In genomic region chr2:54310314-54310713, GRCh38 we compare ENCODE assay signal across 23 cellular contexts. TPM values are rescaled to one million over a fixed set of nuclear protein-coding genes. Genes with fewer than 3 reads are reported as not detected.
DNase-seq lines count a peak whose midpoint lies in the region; ATAC-seq and TF ChIP-seq lines count a peak whose summit lies in the region.
"Had no signal": no experiment of that assay in that cellular context is flagged by ENCODE, and none has a peak within 500 bp of the region (broad histone marks: within the 10 kb centered on the region; RNA-seq: fewer than 3 reads in every experiment).

No MANE protein-coding gene starts in this region.

- in situ Hi-C loops in Caki2 (cut with HindIII; ENCODE audit: low pct_unique_long_range_greater_than_20kb, low sequenced_read_pairs), result no loop called here

- H3K4me1 ChIP-seq in HCT116 (ENCODE audit: control insufficient read depth in 1 of 2, insufficient read depth in 2 of 2, low read length in 2 of 2), result peaks cover 0 to 7% of the 10 kb centered on the region in 2 experiments; a peak in 1 of 4 replicates
- H3K4me1 ChIP-seq: gastrocnemius medialis, thyroid gland had no signal

- BruUV-seq in HCT116 (replicated peaks; lab: Mats Ljungman, UMichigan), result no TSS peak

- H3K9me3 ChIP-seq in HCT116 (ENCODE audit: control insufficient read depth in 1 of 2, insufficient read depth in 1 of 2, low read depth in 1 of 2, low read length in 2 of 2), result no peaks in the 10 kb centered on the region
- H3K9me3 ChIP-seq: gastrocnemius medialis, ovary, thyroid gland had no signal

- TF ChIP-seq RAD21 in HCT116 (IDR thresholded peaks at IDR 0.05; ENCODE audit: low read depth), result no peak

- no peak overlapping the region; the same call in 1 of the 2 replicates for H3K4me2 ChIP-seq in HCT116 (ENCODE audit: low read length)

- H2AFZ ChIP-seq in HCT116 (ENCODE audit: low read depth, low read length, poor library complexity, severe bottlenecking), result no peak overlapping the region

- H3K27ac ChIP-seq in HCT116 (ENCODE audit: low read depth, low read length), result no peak overlapping the region
- H3K27ac ChIP-seq: gastrocnemius medialis, ovary, skin epidermis, thyroid gland, VCaP had no signal

- no peaks in the 10 kb centered on the region for H3K27me3 ChIP-seq in HCT116 (ENCODE audit: insufficient read depth, low read length)
- H3K27me3 ChIP-seq: gastrocnemius medialis, ovary, thyroid gland had no signal

- H3K79me2 ChIP-seq in HCT116 (ENCODE audit: insufficient read depth, low read length), result no peaks in the 10 kb centered on the region

- TF ChIP-seq CTCF in HCT116 (IDR thresholded peaks at IDR 0.05 in 2 of 3, conservative IDR thresholded peaks at IDR 0.05 in 1 of 3; ENCODE audit: borderline replicate concordance in 1 of 3, insufficient read depth in 1 of 3, low read depth in 2 of 3, low read length in 2 of 3), result no peak

- no peak overlapping the region for H3K4me3 ChIP-seq in HCT116 (replicated peaks in 1 of 2; ENCODE audit: low read depth in 1 of 2, low read length in 2 of 2)
- H3K4me3 ChIP-seq: gastrocnemius medialis, ovary, skin epidermis, thyroid gland had no signal

- POLR2A ChIA-PET in HCT116 (lab: Charles Lee), result no interaction called here

- ATAC-seq in HCT116 (no peak; the same call in 1 of the 2 replicates), SK-N-SH treated with all-trans-retinoic acid at 6 μM for 48 hours (peak; percentile 35; the same call in 2 of the 3 replicates), GM21381 (IDR thresholded peaks at IDR 0.05; ENCODE audit: unreplicated experiment) (no peak), HG02885 (IDR thresholded peaks at IDR 0.05; ENCODE audit: poor library complexity, unreplicated experiment) (no peak), GM19328 (IDR thresholded peaks at IDR 0.05; ENCODE audit: unreplicated experiment) (no peak)
- ATAC-seq: gastrocnemius medialis; natural killer cell treated with Interleukin-12 subunit alpha and Interleukin-12 subunit beta and Interleukin-15 and Interleukin-18, amount 100 ng/mL, for 72 hours; stimulated activated naive CD8-positive, alpha-beta T cell treated with anti-CD3 and anti-CD28 coated beads, Interleukin-15, Interleukin-2, amounts not matched to agents 100 U/mL and 50 U/mL, for 24 hours had no signal

- no peaks in the 10 kb centered on the region for H3K9me2 ChIP-seq in HCT116 (ENCODE audit: insufficient read depth)

- no peaks in the 10 kb centered on the region for H4K20me1 ChIP-seq in HCT116 (ENCODE audit: insufficient read depth)

- TF ChIP-seq POLR2A in HCT116 (IDR thresholded peaks at IDR 0.05; ENCODE audit: borderline replicate concordance, extremely low read depth, insufficient read depth, insufficient read length), result no peak

- intact Hi-C loops in HCT116 (cut with micrococcal nuclease), result no loop called here

- DNase-seq in Caki2 (ENCODE audit: low read depth) (peak; percentile 20), HCT116 (ENCODE audit: low read depth, low spot score) (no peak), kidney tubule cell (ENCODE audit: low spot score) (peak; percentile 60)
- DNase-seq: activated CD4-positive, alpha-beta T cell treated with anti-CD3 and anti-CD28 coated beads, Interleukin-2, amount 50 U/mL, for 48 hours; activated gamma-delta T cell; erythroblast; gastrocnemius medialis; HCEC 1CT; midbrain; NCI-H2171; NCI-H526 treated with DMSO at 0.1 percent for 48 hours; ovary; SIG-M5; stimulated activated CD4-positive, alpha-beta T cell treated with anti-CD3 and anti-CD28 coated beads, Interleukin-2, amount 100 ng/mL, for 48 hours; stimulated activated naive CD8-positive, alpha-beta T cell treated with anti-CD3 and anti-CD28 coated beads, Interleukin-15, Interleukin-2, amounts not matched to agents 100 U/mL and 50 U/mL, for 24 hours; thyroid gland had no signal

- no peak overlapping the region for H3K9ac ChIP-seq in HCT116 (ENCODE audit: low read length)

- RAD21 ChIA-PET in HCT116 (lab: Charles Lee; ENCODE audit: low non-redundant PET in 1 of 2, low total read pairs in 2 of 2, uncharacterized antibody in 2 of 2, unreplicated experiment in 2 of 2), result interaction anchor here in 1 of 2 experiments (0.7 kb wide), 1 partner anchor 52 kb away, joined by 5 read pairs; no protein-coding TSS in a partner anchor

- CTCF ChIA-PET in HCT116 (lab: Charles Lee), result no interaction called here

- no peaks in the 10 kb centered on the region for H3K36me3 ChIP-seq in HCT116 (ENCODE audit: control insufficient read depth in 1 of 2, insufficient read depth in 2 of 2, low read length in 2 of 2)
- H3K36me3 ChIP-seq: gastrocnemius medialis, ovary, thyroid gland had no signal

TF ChIP-seq in HCT116, 20 proteins besides CTCF, POLR2A, EP300 and RAD21:
- TF ChIP-seq FOSL1 (IDR thresholded peaks at IDR 0.05; ENCODE audit: low read depth) (peak; percentile 26; the same call in 1 of the 2 replicates), YY1 (IDR thresholded peaks at IDR 0.05; ENCODE audit: extremely low read depth, insufficient replicate concordance, low read depth, low read length) (no peak), ATF3 (IDR thresholded peaks at IDR 0.05) (no peak), TCF7L2 (IDR thresholded peaks at IDR 0.05; ENCODE audit: borderline replicate concordance, extremely low read depth, insufficient read depth, insufficient read length) (no peak), ZNF274 (IDR thresholded peaks at IDR 0.05; ENCODE audit: low read depth, low read length) (no peak), CBX3 (IDR thresholded peaks at IDR 0.05; ENCODE audit: low read depth) (no peak)

TF ChIP-seq in SK-N-SH treated with all-trans-retinoic acid at 6 μM for 48 hours, 23 proteins besides CTCF, POLR2A, EP300 and RAD21:
- no peak for TF ChIP-seq ZFP30 (CRISPR knock-in tag; IDR thresholded peaks at IDR 0.05)

RNA-seq across cellular contexts. Expression of gene TSPYL6, which starts 54.3 kb away (rescaled TPM):
- total RNA-seq in Caki2 (2014; rRNA removed; shearing (Covaris generic); ENCODE audit: low replicate concordance), result not detected in 2 replicates
- total RNA-seq in HCT116 (2021; ENCODE audit: unreplicated experiment), result not detected
- polyA plus RNA-seq in HCT116 (2012), result 0.01 TPM in 1 of 2 replicates, not detected in the other
- total RNA-seq: gastrocnemius medialis; natural killer cell treated with Interleukin-12 subunit alpha and Interleukin-12 subunit beta and Interleukin-15 and Interleukin-18, amount 100 ng/mL, for 72 hours had no signal
